In genomic region chr15:40582726-40583246, GRCh38 we compare ENCODE assay signal across 10 cellular contexts. TPM values are rescaled to one million over a fixed set of nuclear protein-coding genes. Genes with fewer than 3 reads are reported as not detected.
DNase-seq lines count a peak whose midpoint lies in the region; ATAC-seq lines count a peak whose summit lies in the region.
"Had no signal": no experiment of that assay in that cellular context is flagged by ENCODE, and none has a peak within 500 bp of the region (broad histone marks: within the 10 kb centered on the region; RNA-seq: fewer than 3 reads in every experiment).

No MANE protein-coding gene starts in this region.

- H3K4me1 ChIP-seq in subcutaneous abdominal adipose tissue (ENCODE audit: control insufficient read depth in 5 of 5, insufficient read depth in 5 of 5, low read length in 5 of 5), result peaks cover 0 to 9% (median 6%) of the 10 kb centered on the region in 5 donors

- no peak overlapping the region for H3K27ac Mint-ChIP-seq in activated CD4-positive, alpha-beta T cell treated with anti-CD3 and anti-CD28 coated beads for 36 hours
- no peak overlapping the region for H3K27ac Mint-ChIP-seq in activated CD4-positive, alpha-beta T cell treated with anti-CD3 and anti-CD28 coated beads, Interleukin-2, amount 10 ng/mL, durations not matched to agents 24 days and 14 days
- H3K27ac Mint-ChIP-seq: CD4-positive, CD25-positive, alpha-beta regulatory T cell had no signal

- H3K9ac ChIP-seq in subcutaneous abdominal adipose tissue (ENCODE audit: low read length in 5 of 5), result peak overlapping the region in 2 of 5 donors; percentile 46 to 68

- DNase-seq in activated CD4-positive, alpha-beta T cell treated with anti-CD3 and anti-CD28 coated beads for 36 hours, result no peak
- no peak for DNase-seq in activated CD4-positive, alpha-beta T cell treated with anti-CD3 and anti-CD28 coated beads, Interleukin-2, amount 10 ng/mL, durations not matched to agents 24 days and 14 days
- DNase-seq in OCI-M1 (lab: John Stamatoyannopoulos, UW) (peak; percentile 93), fibroblast of peridontal ligament (ENCODE audit: extremely low read depth) (peak; percentile 91), NCI-H226 (no peak)
- no peak for DNase-seq in stimulated activated CD4-positive, alpha-beta T cell treated with anti-CD3 and anti-CD28 coated beads, Interleukin-4, amount 100 ng/mL, for 24 hours
- DNase-seq: midbrain had no signal

- no peaks in the 10 kb centered on the region for H3K36me3 ChIP-seq in subcutaneous abdominal adipose tissue (ENCODE audit: control insufficient read depth in 5 of 5, insufficient read depth in 5 of 5, low read length in 5 of 5)

- peaks cover 5% of the 10 kb centered on the region for H3K9me3 Mint-ChIP-seq in activated CD4-positive, alpha-beta T cell treated with anti-CD3 and anti-CD28 coated beads for 36 hours (ENCODE audit: low read depth)
- H3K9me3 Mint-ChIP-seq in activated CD4-positive, alpha-beta T cell treated with anti-CD3 and anti-CD28 coated beads, Interleukin-2, amount 10 ng/mL, durations not matched to agents 24 days and 14 days, result no peaks in the 10 kb centered on the region
- H3K9me3 Mint-ChIP-seq: CD4-positive, CD25-positive, alpha-beta regulatory T cell had no signal

- CTCF ChIA-PET in activated CD4-positive, alpha-beta T cell treated with anti-CD3 and anti-CD28 coated beads for 36 hours (lab: Charles Lee), result interaction anchor here (2.6 kb wide), 1 partner anchor 7 kb away, joined by 8 read pairs; no protein-coding TSS in a partner anchor

- POLR2A ChIA-PET in activated CD4-positive, alpha-beta T cell treated with anti-CD3 and anti-CD28 coated beads for 36 hours (lab: Charles Lee), result no interaction called here

- no peaks in the 10 kb centered on the region for H3K27me3 ChIP-seq in subcutaneous abdominal adipose tissue (ENCODE audit: control insufficient read depth in 5 of 5, insufficient read depth in 4 of 5, low read length in 5 of 5)

- H3K36me3 Mint-ChIP-seq in activated CD4-positive, alpha-beta T cell treated with anti-CD3 and anti-CD28 coated beads for 36 hours (ENCODE audit: low read depth), result no peaks in the 10 kb centered on the region
- no peaks in the 10 kb centered on the region for H3K36me3 Mint-ChIP-seq in activated CD4-positive, alpha-beta T cell treated with anti-CD3 and anti-CD28 coated beads, Interleukin-2, amount 10 ng/mL, durations not matched to agents 24 days and 14 days (ENCODE audit: low read depth)
- H3K36me3 Mint-ChIP-seq: CD4-positive, CD25-positive, alpha-beta regulatory T cell had no signal

- intact Hi-C loops in activated CD4-positive, alpha-beta T cell treated with anti-CD3 and anti-CD28 coated beads for 36 hours (cut with DNase I, micrococcal nuclease), result no loop called here
- intact Hi-C loops in activated CD4-positive, alpha-beta T cell treated with anti-CD3 and anti-CD28 coated beads, Interleukin-2, amount 10 ng/mL, durations not matched to agents 24 days and 14 days (cut with micrococcal nuclease), result no loop called here

- H3K4me3 ChIP-seq in subcutaneous abdominal adipose tissue (ENCODE audit: low read depth in 1 of 5, low read length in 5 of 5), result peak overlapping the region; percentile 68 to 77 (median 70)

- H3K4me3 Mint-ChIP-seq in activated CD4-positive, alpha-beta T cell treated with anti-CD3 and anti-CD28 coated beads for 36 hours, result peak overlapping the region; percentile 48
- no peak overlapping the region for H3K4me3 Mint-ChIP-seq in activated CD4-positive, alpha-beta T cell treated with anti-CD3 and anti-CD28 coated beads, Interleukin-2, amount 10 ng/mL, durations not matched to agents 24 days and 14 days

- peak; percentile 70 for ATAC-seq in activated CD4-positive, alpha-beta T cell treated with anti-CD3 and anti-CD28 coated beads for 36 hours
- no peak for ATAC-seq in HG03342 (IDR thresholded peaks at IDR 0.05; ENCODE audit: unreplicated experiment)

- H3K27ac ChIP-seq in subcutaneous abdominal adipose tissue (ENCODE audit: low read depth, low read length), result peak overlapping the region; percentile 7

- H3K4me1 Mint-ChIP-seq in activated CD4-positive, alpha-beta T cell treated with anti-CD3 and anti-CD28 coated beads for 36 hours, result peaks cover 2% of the 10 kb centered on the region
- peaks cover 8% of the 10 kb centered on the region for H3K4me1 Mint-ChIP-seq in activated CD4-positive, alpha-beta T cell treated with anti-CD3 and anti-CD28 coated beads, Interleukin-2, amount 10 ng/mL, durations not matched to agents 24 days and 14 days

- no peaks in the 10 kb centered on the region for H3K27me3 Mint-ChIP-seq in activated CD4-positive, alpha-beta T cell treated with anti-CD3 and anti-CD28 coated beads for 36 hours
- H3K27me3 Mint-ChIP-seq in activated CD4-positive, alpha-beta T cell treated with anti-CD3 and anti-CD28 coated beads, Interleukin-2, amount 10 ng/mL, durations not matched to agents 24 days and 14 days, result peaks cover 10% of the 10 kb centered on the region

- no peaks in the 10 kb centered on the region for H3K9me3 ChIP-seq in subcutaneous abdominal adipose tissue (ENCODE audit: control insufficient read depth in 5 of 5, low read length in 5 of 5)

RNA-seq across cellular contexts. Expression of gene KNL1, which starts 11.3 kb away (rescaled TPM):
- total RNA-seq in activated CD4-positive, alpha-beta T cell treated with anti-CD3 and anti-CD28 coated beads for 36 hours, result 10 to 100 TPM; 26.2 to 33.5 TPM
- total RNA-seq in activated CD4-positive, alpha-beta T cell treated with anti-CD3 and anti-CD28 coated beads, Interleukin-2, amount 10 ng/mL, durations not matched to agents 24 days and 14 days, result 25.3 and 25.6 TPM in 2 replicates

RNA-seq across cellular contexts. Expression of gene RPUSD2, which starts 13.7 kb away (rescaled TPM):
- 10 to 100 TPM; 11.0 to 14.0 TPM for total RNA-seq in activated CD4-positive, alpha-beta T cell treated with anti-CD3 and anti-CD28 coated beads for 36 hours
- 19.3 and 20.5 TPM in 2 replicates for total RNA-seq in activated CD4-positive, alpha-beta T cell treated with anti-CD3 and anti-CD28 coated beads, Interleukin-2, amount 10 ng/mL, durations not matched to agents 24 days and 14 days

RNA-seq across cellular contexts. Expression of gene CCDC32, which starts 17.9 kb away (rescaled TPM):
- total RNA-seq in activated CD4-positive, alpha-beta T cell treated with anti-CD3 and anti-CD28 coated beads for 36 hours, result 10 to 100 TPM; 14.2 to 24.5 TPM
- 29.9 and 33.5 TPM in 2 replicates for total RNA-seq in activated CD4-positive, alpha-beta T cell treated with anti-CD3 and anti-CD28 coated beads, Interleukin-2, amount 10 ng/mL, durations not matched to agents 24 days and 14 days

Comparison
In these comparisons a context has a peak if more than half of its experiments do, and no peak if none do; other contexts are left out.
1. DNase-seq: peak in OCI-M1 (single experiment) and fibroblast of peridontal ligament (single experiment); none in activated CD4-positive, alpha-beta T cell treated with anti-CD3 and anti-CD28 coated beads for 36 hours (single experiment), activated CD4-positive, alpha-beta T cell treated with anti-CD3 and anti-CD28 coated beads, Interleukin-2, amount 10 ng/mL, durations not matched to agents 24 days and 14 days (single experiment), stimulated activated CD4-positive, alpha-beta T cell treated with anti-CD3 and anti-CD28 coated beads, Interleukin-4, amount 100 ng/mL, for 24 hours (single experiment) and NCI-H226 (single experiment).